Comparison of ENCODE assay signal across 10 cellular contexts in the genomic region with DNA sequence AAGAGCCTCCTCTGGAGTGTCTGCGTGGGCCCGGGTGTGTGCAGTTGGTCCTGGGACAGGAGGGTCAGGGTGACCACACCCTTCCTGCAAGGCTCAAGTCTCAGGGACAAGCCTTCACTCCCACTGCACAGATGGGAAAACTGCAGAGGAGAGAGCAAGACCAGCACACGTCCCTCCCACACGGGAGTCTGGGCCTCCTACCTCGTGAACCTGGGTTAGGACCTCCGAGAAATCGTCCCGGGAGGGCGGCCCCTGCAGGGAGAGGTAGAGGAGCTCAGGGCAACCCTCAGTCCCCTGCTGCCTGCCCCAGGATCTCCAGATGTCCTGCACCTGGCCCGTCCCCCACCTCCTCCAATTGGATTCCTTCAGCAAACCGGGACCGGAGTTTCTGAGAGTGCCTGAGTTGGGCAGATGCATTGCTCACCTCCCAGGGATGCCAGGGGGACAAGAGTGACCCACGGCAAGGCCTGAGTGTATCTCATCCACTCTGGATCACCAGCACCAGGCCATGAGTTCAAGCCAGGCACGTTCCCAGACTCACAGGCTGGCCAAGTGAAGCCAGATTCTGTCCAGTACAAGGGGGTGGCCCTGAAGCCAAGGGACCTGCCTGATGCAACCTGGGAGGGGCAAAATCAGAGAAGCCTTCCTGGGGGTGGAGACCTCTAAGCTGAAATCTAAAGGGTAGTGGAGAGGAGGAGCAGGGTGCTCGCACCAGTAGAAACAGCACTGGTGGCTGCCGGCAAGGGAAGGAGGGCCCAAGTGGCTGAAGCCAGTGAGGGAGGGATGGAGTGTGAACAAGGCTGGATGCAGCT.
DNase-seq lines count a peak whose midpoint lies in the region; ATAC-seq and TF ChIP-seq lines count a peak whose summit lies in the region.
"Had no signal": no experiment of that assay in that cellular context is flagged by ENCODE, and none has a peak within 500 bp of the region (broad histone marks: within the 10 kb centered on the region; RNA-seq: fewer than 3 reads in every experiment).

No MANE protein-coding gene starts in this region.

- ATAC-seq in stimulated activated naive CD8-positive, alpha-beta T cell treated with anti-CD3 and anti-CD28 coated beads, Interleukin-15, amount 100 ng/mL, for 72 hours, result no peak
- ATAC-seq in stimulated activated naive CD8-positive, alpha-beta T cell treated with anti-CD3 and anti-CD28 coated beads, Interleukin-15, Interleukin-2, amounts not matched to agents 100 U/mL and 50 U/mL, for 24 hours, result no peak
- no peak for ATAC-seq in GM18502 (IDR thresholded peaks at IDR 0.05; ENCODE audit: poor library complexity, unreplicated experiment)

- no peak overlapping the region for H3K27ac Mint-ChIP-seq in stimulated activated naive CD8-positive, alpha-beta T cell treated with anti-CD3 and anti-CD28 coated beads, Interleukin-15, amount 100 ng/mL, for 72 hours

- H3K9me3 Mint-ChIP-seq in stimulated activated naive CD8-positive, alpha-beta T cell treated with anti-CD3 and anti-CD28 coated beads, Interleukin-15, amount 100 ng/mL, for 72 hours, result no peaks in the 10 kb centered on the region

- H3K9me3 ChIP-seq in iPS-18c (ENCODE audit: control insufficient read depth, insufficient read depth, low read length), result no peaks in the 10 kb centered on the region

- H3K27ac ChIP-seq in VCaP, result peak overlapping the region; percentile 54; the same call in 1 of the 2 replicates

- H3K27me3 Mint-ChIP-seq in stimulated activated naive CD8-positive, alpha-beta T cell treated with anti-CD3 and anti-CD28 coated beads, Interleukin-15, amount 100 ng/mL, for 72 hours, result peaks cover 36% of the 10 kb centered on the region

- H3K4me3 Mint-ChIP-seq in stimulated activated naive CD8-positive, alpha-beta T cell treated with anti-CD3 and anti-CD28 coated beads, Interleukin-15, amount 100 ng/mL, for 72 hours, result peak overlapping the region; percentile 4 to 87

- no peak for TF ChIP-seq CTCF in VCaP (conservative IDR thresholded peaks at IDR 0.05)

- no peak for DNase-seq in stimulated activated naive CD8-positive, alpha-beta T cell treated with anti-CD3 and anti-CD28 coated beads, Interleukin-15, amount 100 ng/mL, for 72 hours
- no peak for DNase-seq in stimulated activated naive CD8-positive, alpha-beta T cell treated with anti-CD3 and anti-CD28 coated beads, Interleukin-15, Interleukin-2, amounts not matched to agents 100 U/mL and 50 U/mL, for 24 hours
- DNase-seq in medulla oblongata (ENCODE audit: extremely low spot score) (no peak), NCI-H446 (lab: John Stamatoyannopoulos, UW) (no peak), NCI-H2227 (lab: John Stamatoyannopoulos, UW; ENCODE audit: unreplicated experiment) (no peak)
- DNase-seq: activated gamma-delta T cell, hypothalamus had no signal

- H3K4me3 ChIP-seq in iPS-18c (ENCODE audit: insufficient read depth, low read depth, low read length), result peak overlapping the region; percentile 57; the same call in 1 of the 2 replicates

- H3K4me1 Mint-ChIP-seq in stimulated activated naive CD8-positive, alpha-beta T cell treated with anti-CD3 and anti-CD28 coated beads, Interleukin-15, amount 100 ng/mL, for 72 hours, result peaks cover 62% of the 10 kb centered on the region
